In genomic region chr1:144546274-144547171, GRCh38 we compare ENCODE assay signal across 8 cellular contexts. TPM values are rescaled to one million over a fixed set of nuclear protein-coding genes. Genes with fewer than 3 reads are reported as not detected.
DNase-seq lines count a peak whose midpoint lies in the region; ATAC-seq and TF ChIP-seq lines count a peak whose summit lies in the region.
"Not testable (repeated sequence)": the region's sequence is repeated elsewhere in the genome, so short reads cannot be mapped to it uniquely, and the experiment has no call there.

No MANE protein-coding gene starts in this region.

- not testable (repeated sequence) for H3K36me3 Mint-ChIP-seq in T-helper 1 cell treated with Interleukin-12 subunit alpha and Interleukin-12 subunit beta and Interleukin-4 antibody, amounts not matched to agents 30 μg/mL and 1 μg/mL, for 36 hours (ENCODE audit: low read depth)

- H3K9me3 ChIP-seq in HAP-1; MG63; adrenal gland (replicated peaks in 1 of 3); subcutaneous abdominal adipose tissue (ENCODE audit: control insufficient read depth in 5 of 5, low read length in 5 of 5): not testable (repeated sequence)

- ATAC-seq in Right ventricle myocardium inferior = peak; percentile 100

- peak overlapping the region; percentile 51 to 97 (median 69) for H3K27ac ChIP-seq in adrenal gland
- peak overlapping the region; percentile 67 for H3K27ac ChIP-seq in subcutaneous abdominal adipose tissue (ENCODE audit: low read depth, low read length)

- H3K4me1 ChIP-seq in HAP-1 (peaks cover 13% of the 10 kb centered on the region), subcutaneous abdominal adipose tissue (ENCODE audit: control insufficient read depth in 5 of 5, insufficient read depth in 5 of 5, low read length in 5 of 5) (peaks cover 1 to 14% (median 9%) of the 10 kb centered on the region in 5 donors)
- not testable (repeated sequence) for H3K4me1 ChIP-seq in adrenal gland (replicated peaks in 1 of 2)

- peak overlapping the region; percentile 30 for H3K4me3 ChIP-seq in HAP-1
- H3K4me3 ChIP-seq in MG63 = peak overlapping the region; percentile 41
- peak overlapping the region in 2 of 4 donors; percentile 28 to 57 for H3K4me3 ChIP-seq in adrenal gland
- H3K4me3 ChIP-seq in subcutaneous abdominal adipose tissue (ENCODE audit: low read depth in 1 of 5, low read length in 5 of 5) = peak overlapping the region; percentile 59 to 75 (median 62)

- peak; percentile 31 to 69 for TF ChIP-seq POLR2A in adrenal gland (IDR thresholded peaks at IDR 0.05)

- not testable (repeated sequence) for H3K27me3 ChIP-seq in HAP-1 (ENCODE audit: low read depth); MG63; adrenal gland; subcutaneous abdominal adipose tissue (ENCODE audit: control insufficient read depth in 5 of 5, insufficient read depth in 4 of 5, low read length in 5 of 5)

- H3K4me1 Mint-ChIP-seq in T-helper 1 cell treated with Interleukin-12 subunit alpha and Interleukin-12 subunit beta and Interleukin-4 antibody, amounts not matched to agents 30 μg/mL and 1 μg/mL, for 36 hours (ENCODE audit: low read depth) = peaks cover 26% of the 10 kb centered on the region

- DNase-seq in GM03348 (ENCODE audit: low spot score) = peak; percentile 21
- DNase-seq in HAP-1 (ENCODE audit: low spot score in 2 of 2) = peak; percentile 76 to 78
- peak; percentile 92 for DNase-seq in MG63
- peak; percentile 20 to 78 (median 29) for DNase-seq in adrenal gland
- DNase-seq in Right ventricle myocardium inferior (ENCODE audit: missing footprints) = peak; percentile 71
- peak; percentile 94 for DNase-seq in non-pigmented ciliary epithelial cell (ENCODE audit: low read depth)

- peak overlapping the region; percentile 100 for H3K27ac Mint-ChIP-seq in T-helper 1 cell treated with Interleukin-12 subunit alpha and Interleukin-12 subunit beta and Interleukin-4 antibody, amounts not matched to agents 30 μg/mL and 1 μg/mL, for 36 hours

- H3K9me3 Mint-ChIP-seq in T-helper 1 cell treated with Interleukin-12 subunit alpha and Interleukin-12 subunit beta and Interleukin-4 antibody, amounts not matched to agents 30 μg/mL and 1 μg/mL, for 36 hours = not testable (repeated sequence)

- peak overlapping the region in 2 of 5 donors; percentile 20 to 77 for H3K9ac ChIP-seq in subcutaneous abdominal adipose tissue (ENCODE audit: low read length in 5 of 5)

- WGBS in adrenal gland, 4 donors = 0 to 3% (median 1%) methylated on average over 13 to 28 of the region's 37 CpGs

- peak overlapping the region; percentile 99 for H3K4me3 Mint-ChIP-seq in T-helper 1 cell treated with Interleukin-12 subunit alpha and Interleukin-12 subunit beta and Interleukin-4 antibody, amounts not matched to agents 30 μg/mL and 1 μg/mL, for 36 hours

- in situ Hi-C loops in HAP-1 (cut with MboI; ENCODE audit: low sequenced_read_pairs) = not testable (repeated sequence)

- intact Hi-C loops in adrenal gland (cut with DNase I); Right ventricle myocardium inferior (cut with DNase I): not testable (repeated sequence)

- not testable (repeated sequence) for TF ChIP-seq CTCF in adrenal gland (IDR thresholded peaks at IDR 0.05)

- not testable (repeated sequence) for H3K27me3 Mint-ChIP-seq in T-helper 1 cell treated with Interleukin-12 subunit alpha and Interleukin-12 subunit beta and Interleukin-4 antibody, amounts not matched to agents 30 μg/mL and 1 μg/mL, for 36 hours (ENCODE audit: low read depth)

- H3K36me3 ChIP-seq in HAP-1 (replicated peaks); MG63; adrenal gland (replicated peaks in 1 of 2); subcutaneous abdominal adipose tissue (ENCODE audit: control insufficient read depth in 5 of 5, insufficient read depth in 5 of 5, low read length in 5 of 5): not testable (repeated sequence)

RNA-seq across cellular contexts. Expression of gene PPIAL4F, which starts 46.2 kb away (rescaled TPM):
- not detected in 2 replicates for total RNA-seq in MG63 (2014; rRNA removed; shearing (Covaris generic); ENCODE audit: low replicate concordance)
- total RNA-seq in adrenal gland (not detected), Right ventricle myocardium inferior (not detected)
- polyA plus RNA-seq in adrenal gland = not detected

Comparison
In these comparisons a context has a peak if more than half of its experiments do, and no peak if none do; other contexts are left out.
1. DNase-seq: peak in every context shown above with its lines; median percentile 94 in non-pigmented ciliary epithelial cell; 92 in MG63; 77 in HAP-1; 71 in Right ventricle myocardium inferior; 29 in adrenal gland; 21 in GM03348.